21 cellular contexts compared by ENCODE assay signal in genomic region chr2:72270556-72271275, GRCh38.
DNase-seq lines count a peak whose midpoint lies in the region; ATAC-seq, FAIRE-seq and TF ChIP-seq lines count a peak whose summit lies in the region.
"Had no signal": no experiment of that assay in that cellular context is flagged by ENCODE, and none has a peak within 500 bp of the region (broad histone marks: within the 10 kb centered on the region; RNA-seq: fewer than 3 reads in every experiment).

No MANE protein-coding gene starts in this region.

- intact Hi-C loops in pancreas (cut with DNase I): no loop called here
- intact Hi-C loops in left cardiac atrium (cut with DNase I): no loop called here
- intact Hi-C loops in lower lobe of right lung (cut with DNase I): no loop called here

- H3K4me1 ChIP-seq in A549: peaks cover 64% of the 10 kb centered on the region
- peaks cover 0 to 5% (median 3%) of the 10 kb centered on the region in 3 donors for H3K4me1 ChIP-seq in pancreas
- H3K4me1 ChIP-seq in lower lobe of right lung: peaks cover 12% of the 10 kb centered on the region

- H3K4me3 Mint-ChIP-seq in WTC11: no peak overlapping the region

- FAIRE-seq in A549 (lab: Jason Lieb, UNC) (no peak), H54 (lab: Jason Lieb, UNC) (peak; percentile 27), pancreas (lab: Jason Lieb, UNC) (peak; percentile 34)

- no peak for ATAC-seq in A549
- no peak for ATAC-seq in WTC11
- no peak for ATAC-seq in pancreas
- ATAC-seq in GM19463 (IDR thresholded peaks at IDR 0.05; ENCODE audit: unreplicated experiment): no peak
- ATAC-seq in left cardiac atrium: no peak
- ATAC-seq in lower lobe of right lung: no peak

- no peaks in the 10 kb centered on the region for H3K36me3 Mint-ChIP-seq in WTC11

- 44% methylated on average over 1 of the region's 1 CpG for WGBS in A549 (ENCODE audit: missing lambda C conversion rate)
- WGBS in pancreas, 2 donors: 77 to 85% methylated on average over 1 of the region's 1 CpG

- no peaks in the 10 kb centered on the region for H3K27me3 ChIP-seq in pancreas
- H3K27me3 ChIP-seq in lower lobe of right lung (ENCODE audit: low read depth): no peaks in the 10 kb centered on the region

- H3K9me3 Mint-ChIP-seq in WTC11: no peaks in the 10 kb centered on the region; the same call in 1 of the 2 replicates

- POLR2A ChIA-PET in A549 (lab: Yijun Ruan, JAX) (no interaction called here), WTC11 (lab: Charles Lee) (no interaction called here)

- no peak for TF ChIP-seq POLR2A in A549 (IDR thresholded peaks at IDR 0.05; ENCODE audit: low read length)
- no peak for TF ChIP-seq POLR2A in H54 (IDR thresholded peaks at IDR 0.05; ENCODE audit: low read depth, low read length)

- peaks cover 10% of the 10 kb centered on the region for H3K4me1 Mint-ChIP-seq in WTC11

- TF ChIP-seq RAD21 in A549 (conservative IDR thresholded peaks at IDR 0.05 in 1 of 2, IDR thresholded peaks at IDR 0.05 in 1 of 2): no peak

- TF ChIP-seq EP300 in A549 (IDR thresholded peaks at IDR 0.05): no peak

- CTCF ChIA-PET in A549 (lab: Yijun Ruan, JAX) (no interaction called here), WTC11 (lab: Charles Lee) (no interaction called here)

- DNase-seq in A549 (ENCODE audit: low read depth in 1 of 2, low spot score in 1 of 2) (peak in 1 of 2 experiments; percentile 32), H54 (ENCODE audit: insufficient read length, low spot score) (no peak), WTC11 (ENCODE audit: low spot score) (no peak), pancreas (no peak), left cardiac atrium (no peak), lower lobe of right lung (no peak)
- DNase-seq: AML-193, DMS79 treated with DMSO at 0.1 percent for 48 hours, HCEC 1CT, MV-4-11, NCI-H1417 treated with DMSO at 0.1 percent for 48 hours, NCI-H187 treated with DMSO at 0.1 percent for 48 hours, NCI-H2171, NCI-H526, OCI-M1, SHP77 had no signal

- H3K27ac Mint-ChIP-seq in WTC11: no peak overlapping the region

- TF ChIP-seq CTCF in A549 (IDR thresholded peaks at IDR 0.05) (no peak), WTC11 (IDR thresholded peaks at IDR 0.05) (no peak), pancreas (IDR thresholded peaks at IDR 0.05) (no peak), lower lobe of right lung (IDR thresholded peaks at IDR 0.05) (no peak)

- H3K36me3 ChIP-seq in pancreas: no peaks in the 10 kb centered on the region
- no peaks in the 10 kb centered on the region for H3K36me3 ChIP-seq in lower lobe of right lung

- H3K27ac ChIP-seq in A549: peak overlapping the region; percentile 77 to 79
- no peak overlapping the region for H3K27ac ChIP-seq in pancreas
- no peak overlapping the region for H3K27ac ChIP-seq in lower lobe of right lung
- H3K27ac ChIP-seq: C4-2B, HL-60, KMS-11, SK-N-MC had no signal

- H3K27me3 Mint-ChIP-seq in WTC11 (ENCODE audit: low read depth): no peaks in the 10 kb centered on the region

- H3K9me3 ChIP-seq in A549 (no peaks in the 10 kb centered on the region), pancreas (no peaks in the 10 kb centered on the region), lower lobe of right lung (no peaks in the 10 kb centered on the region)

- no peak overlapping the region; the same call in 2 of the 3 replicates for H3K4me3 ChIP-seq in A549
- no peak overlapping the region for H3K4me3 ChIP-seq in pancreas
- H3K4me3 ChIP-seq in lower lobe of right lung: no peak overlapping the region
- H3K4me3 ChIP-seq: SK-N-MC had no signal

- peak overlapping the region; percentile 66 for H3K4me2 ChIP-seq in A549
- H3K4me2 ChIP-seq: KMS-11 had no signal

TF ChIP-seq in A549, 52 proteins besides CTCF, POLR2A, EP300 and RAD21:
- TF ChIP-seq JUNB (IDR thresholded peaks at IDR 0.05) (no peak), PBX3 (IDR thresholded peaks at IDR 0.05) (no peak), FOXS1 (CRISPR knock-in tag; IDR thresholded peaks at IDR 0.05) (no peak), HDAC2 (IDR thresholded peaks at IDR 0.05) (no peak), CBX2 (IDR thresholded peaks at IDR 0.05; ENCODE audit: borderline replicate concordance, low read depth) (no peak), BCL3 (IDR thresholded peaks at IDR 0.05) (no peak), TP53 (CRISPR knock-in tag; IDR thresholded peaks at IDR 0.05) (no peak), CBX8 (IDR thresholded peaks at IDR 0.05) (no peak), SREBF2 (IDR thresholded peaks at IDR 0.05) (no peak), RCOR1 (IDR thresholded peaks at IDR 0.05; ENCODE audit: low read depth, low read length) (no peak), CHD4 (IDR thresholded peaks at IDR 0.05; ENCODE audit: borderline replicate concordance) (no peak), ESRRA (IDR thresholded peaks at IDR 0.05; ENCODE audit: borderline replicate concordance, low read length) (no peak), MYC (IDR thresholded peaks at IDR 0.05; ENCODE audit: borderline replicate concordance, low read length) (no peak)

TF ChIP-seq in WTC11, 78 proteins besides CTCF, POLR2A, EP300 and RAD21:
- no peak for TF ChIP-seq ZNF138 (CRISPR knock-in tag; conservative IDR thresholded peaks at IDR 0.05)
- TF ChIP-seq HMGA2 (CRISPR knock-in tag; IDR thresholded peaks at IDR 0.05): peak; percentile 100

Comparison
In these comparisons a context has a peak if more than half of its experiments do, and no peak if none do; other contexts are left out.
1. H3K27ac ChIP-seq: peak in A549 (2 of 2); none in pancreas (0 of 4) and lower lobe of right lung (single experiment).